Comparison of ENCODE assay signal across 14 cellular contexts in the genomic region with DNA sequence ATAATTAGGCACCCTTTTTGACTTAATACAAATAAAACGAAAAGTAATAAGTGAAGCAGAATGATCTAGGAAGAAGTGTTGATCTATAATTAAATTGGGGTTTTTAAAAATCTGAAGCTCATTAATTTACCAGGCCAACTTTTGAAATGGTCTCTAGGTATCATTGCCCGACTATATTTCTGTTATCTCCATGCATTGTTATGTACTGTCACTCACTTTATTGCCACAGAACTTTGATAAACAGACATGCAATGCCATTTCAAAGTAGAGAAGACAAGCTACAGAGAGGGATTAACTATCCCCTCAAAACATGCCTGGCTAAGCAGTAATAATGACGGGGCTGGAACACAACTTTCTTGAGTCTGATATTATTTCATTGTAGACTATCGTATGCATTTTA.
DNase-seq lines count a peak whose midpoint lies in the region; ATAC-seq and TF ChIP-seq lines count a peak whose summit lies in the region.
"Had no signal": no experiment of that assay in that cellular context is flagged by ENCODE, and none has a peak within 500 bp of the region (broad histone marks: within the 10 kb centered on the region; RNA-seq: fewer than 3 reads in every experiment).

No MANE protein-coding gene starts in this region.

- H3K4me3 ChIP-seq in Karpas-422 (ENCODE audit: low read length) (peak overlapping the region; percentile 46), lower leg skin (ENCODE audit: low read depth, poor library complexity, severe bottlenecking) (no peak overlapping the region), right lobe of liver (no peak overlapping the region)

- H3K36me3 Mint-ChIP-seq in activated CD8-positive, alpha-beta T cell treated with anti-CD3 and anti-CD28 coated beads, Interleukin-2, amount 10 ng/mL, durations not matched to agents 7 days and 5 days (ENCODE audit: low read depth), result no peaks in the 10 kb centered on the region
- no peaks in the 10 kb centered on the region for H3K36me3 Mint-ChIP-seq in natural killer cell treated with Interleukin-12 subunit alpha and Interleukin-12 subunit beta and Interleukin-15 and Interleukin-18, amount 100 ng/mL, for 72 hours

- H3K27me3 ChIP-seq in Karpas-422 (ENCODE audit: low read length) (no peaks in the 10 kb centered on the region), right lobe of liver (no peaks in the 10 kb centered on the region)

- no peak overlapping the region for H2AFZ ChIP-seq in Karpas-422 (ENCODE audit: low read length)

- TF ChIP-seq POLR2A in lower leg skin (IDR thresholded peaks at IDR 0.05), result no peak
- no peak for TF ChIP-seq POLR2A in right lobe of liver (IDR thresholded peaks at IDR 0.05)

- H3K4me3 Mint-ChIP-seq in activated CD8-positive, alpha-beta T cell treated with anti-CD3 and anti-CD28 coated beads, Interleukin-2, amount 10 ng/mL, durations not matched to agents 7 days and 5 days, result peak overlapping the region; percentile 78
- peak overlapping the region; percentile 83 for H3K4me3 Mint-ChIP-seq in natural killer cell treated with Interleukin-12 subunit alpha and Interleukin-12 subunit beta and Interleukin-15 and Interleukin-18, amount 100 ng/mL, for 72 hours

- peak overlapping the region; percentile 87 for H3K27ac Mint-ChIP-seq in activated CD8-positive, alpha-beta T cell treated with anti-CD3 and anti-CD28 coated beads, Interleukin-2, amount 10 ng/mL, durations not matched to agents 7 days and 5 days
- peak overlapping the region; percentile 94 to 99 for H3K27ac Mint-ChIP-seq in natural killer cell treated with Interleukin-12 subunit alpha and Interleukin-12 subunit beta and Interleukin-15 and Interleukin-18, amount 100 ng/mL, for 72 hours

- no peaks in the 10 kb centered on the region for H3K9me3 ChIP-seq in Karpas-422 (ENCODE audit: low read length)
- no peaks in the 10 kb centered on the region for H3K9me3 ChIP-seq in right lobe of liver

- 86 to 87% methylated on average over 4 of the region's 4 CpGs for WGBS in lower leg skin, 2 donors
- WGBS in right lobe of liver (ENCODE audit: insufficient coverage, low coverage, low lambda C conversion rate, missing lambda C conversion rate), result 43% methylated on average over 4 of the region's 4 CpGs

- H3K9ac ChIP-seq in Karpas-422 (ENCODE audit: low read length), result peak overlapping the region; percentile 65

- no peaks in the 10 kb centered on the region for H3K9me3 Mint-ChIP-seq in activated CD8-positive, alpha-beta T cell treated with anti-CD3 and anti-CD28 coated beads, Interleukin-2, amount 10 ng/mL, durations not matched to agents 7 days and 5 days (ENCODE audit: insufficient read depth)
- H3K9me3 Mint-ChIP-seq in natural killer cell treated with Interleukin-12 subunit alpha and Interleukin-12 subunit beta and Interleukin-15 and Interleukin-18, amount 100 ng/mL, for 72 hours, result no peaks in the 10 kb centered on the region

- H3K79me2 ChIP-seq in Karpas-422 (ENCODE audit: low read length), result no peaks in the 10 kb centered on the region

- H3K4me1 Mint-ChIP-seq in activated CD8-positive, alpha-beta T cell treated with anti-CD3 and anti-CD28 coated beads, Interleukin-2, amount 10 ng/mL, durations not matched to agents 7 days and 5 days (ENCODE audit: low read depth), result peaks cover 72% of the 10 kb centered on the region
- peaks cover 62 to 83% of the 10 kb centered on the region in 2 donors for H3K4me1 Mint-ChIP-seq in natural killer cell treated with Interleukin-12 subunit alpha and Interleukin-12 subunit beta and Interleukin-15 and Interleukin-18, amount 100 ng/mL, for 72 hours (ENCODE audit: low read depth in 2 of 2)

- H4K20me1 ChIP-seq in Karpas-422 (ENCODE audit: insufficient read depth, low read depth, low read length), result no peaks in the 10 kb centered on the region

- H3K36me3 ChIP-seq in Karpas-422 (ENCODE audit: insufficient read depth, low read length) (no peaks in the 10 kb centered on the region), right lobe of liver (no peaks in the 10 kb centered on the region)

- TF ChIP-seq CTCF in lower leg skin (IDR thresholded peaks at IDR 0.05), result no peak
- TF ChIP-seq CTCF in right lobe of liver (IDR thresholded peaks at IDR 0.05), result no peak

- intact Hi-C loops in lower leg skin (cut with DNase I; ENCODE audit: low total_unique reads) (no loop called here), right lobe of liver (cut with DNase I) (no loop called here)

- peaks cover 100% of the 10 kb centered on the region for H3K4me1 ChIP-seq in Karpas-422 (ENCODE audit: low read length)
- no peaks in the 10 kb centered on the region for H3K4me1 ChIP-seq in right lobe of liver

- peak overlapping the region; percentile 99 for H3K27ac ChIP-seq in Karpas-422 (ENCODE audit: low read length)
- H3K27ac ChIP-seq in right lobe of liver, result peak overlapping the region in 1 of 3 donors; percentile 14

- peak overlapping the region; percentile 65 for H3K4me2 ChIP-seq in Karpas-422 (ENCODE audit: low read depth, low read length, poor library complexity, severe bottlenecking)

- CTCF ChIA-PET in activated CD8-positive, alpha-beta T cell treated with anti-CD3 and anti-CD28 coated beads, Interleukin-2, amount 10 ng/mL, durations not matched to agents 7 days and 5 days (lab: Charles Lee), result interaction anchor here (0.9 to 2.9 kb wide), 7 partner anchors 11 to 205 kb away, joined by 3 to 18 read pairs (median 4); partner anchors contain the start of gene ITGA4

- H3K9me2 ChIP-seq in Karpas-422 (replicated peaks; ENCODE audit: insufficient read depth, low read length), result no peaks in the 10 kb centered on the region

- ATAC-seq in activated CD8-positive, alpha-beta T cell treated with anti-CD3 and anti-CD28 coated beads, Interleukin-2, amount 10 ng/mL, durations not matched to agents 7 days and 5 days, result no peak
- no peak for ATAC-seq in natural killer cell treated with Interleukin-12 subunit alpha and Interleukin-12 subunit beta and Interleukin-15 and Interleukin-18, amount 100 ng/mL, for 72 hours
- no peak for ATAC-seq in right lobe of liver
- ATAC-seq: esophagus mucosa, HepG2 had no signal

- no peaks in the 10 kb centered on the region for H3K27me3 Mint-ChIP-seq in activated CD8-positive, alpha-beta T cell treated with anti-CD3 and anti-CD28 coated beads, Interleukin-2, amount 10 ng/mL, durations not matched to agents 7 days and 5 days (ENCODE audit: low read depth)
- no peaks in the 10 kb centered on the region for H3K27me3 Mint-ChIP-seq in natural killer cell treated with Interleukin-12 subunit alpha and Interleukin-12 subunit beta and Interleukin-15 and Interleukin-18, amount 100 ng/mL, for 72 hours

- POLR2A ChIA-PET in activated CD8-positive, alpha-beta T cell treated with anti-CD3 and anti-CD28 coated beads, Interleukin-2, amount 10 ng/mL, durations not matched to agents 7 days and 5 days (lab: Charles Lee), result interaction anchor here (0.9 to 11.7 kb wide), 4 partner anchors 9 to 184 kb away, joined by 3 to 249 read pairs (median 7); partner anchors contain the start of gene ITGA4

- DNase-seq in GDM1 (lab: John Stamatoyannopoulos, UW), result peak; percentile 3
- peak; percentile 72 for DNase-seq in Karpas-422
- no peak for DNase-seq in activated CD8-positive, alpha-beta T cell treated with anti-CD3 and anti-CD28 coated beads, Interleukin-2, amount 10 ng/mL, durations not matched to agents 7 days and 5 days
- no peak for DNase-seq in natural killer cell treated with Interleukin-12 subunit alpha and Interleukin-12 subunit beta and Interleukin-15 and Interleukin-18, amount 100 ng/mL, for 72 hours (ENCODE audit: low spot score)
- no peak for DNase-seq in lower leg skin (ENCODE audit: low spot score in 2 of 2)
- no peak for DNase-seq in right lobe of liver
- no peak for DNase-seq in 8988T
- DNase-seq: DMS53, NCI-H2227 treated with DMSO at 0.1 percent for 48 hours, occipital lobe, SHP77 treated with DMSO at 0.1 percent for 48 hours, substantia nigra had no signal

Comparison
In these comparisons a context has a peak if more than half of its experiments do, and no peak if none do; other contexts are left out.
1. DNase-seq: peak in GDM1 (single experiment) and Karpas-422 (single experiment); none in activated CD8-positive, alpha-beta T cell treated with anti-CD3 and anti-CD28 coated beads, Interleukin-2, amount 10 ng/mL, durations not matched to agents 7 days and 5 days (single experiment), natural killer cell treated with Interleukin-12 subunit alpha and Interleukin-12 subunit beta and Interleukin-15 and Interleukin-18, amount 100 ng/mL, for 72 hours (single experiment), lower leg skin (0 of 2), right lobe of liver (0 of 3) and 8988T (single experiment).